ENCODE assay signal across 21 cellular contexts in the genomic region with DNA sequence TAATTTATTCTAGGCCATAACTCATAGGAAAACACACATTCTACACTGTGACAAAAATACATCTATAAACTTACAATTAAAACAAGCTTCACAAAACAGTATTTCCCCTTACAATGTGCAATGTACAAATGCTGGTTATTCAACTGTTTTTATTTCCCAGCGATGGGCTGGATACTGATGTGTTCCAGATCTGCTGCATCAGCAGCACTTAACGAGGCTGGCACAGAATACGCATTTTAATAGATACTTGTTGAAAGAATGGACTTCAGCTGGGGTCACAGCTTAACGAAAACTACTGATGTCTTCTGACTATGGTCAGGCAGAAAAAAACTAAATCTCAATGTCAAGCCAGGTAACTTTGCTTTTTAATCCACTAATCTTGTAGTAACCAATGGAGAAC.
DNase-seq lines count a peak whose midpoint lies in the region; ATAC-seq, FAIRE-seq and TF ChIP-seq lines count a peak whose summit lies in the region.
"Had no signal": no experiment of that assay in that cellular context is flagged by ENCODE, and none has a peak within 500 bp of the region (broad histone marks: within the 10 kb centered on the region; RNA-seq: fewer than 3 reads in every experiment).

No MANE protein-coding gene starts in this region.

- no peak for TF ChIP-seq CTCF in activated CD8-positive, alpha-beta T cell treated with anti-CD3 and anti-CD28 coated beads for 36 hours (IDR thresholded peaks at IDR 0.05)
- TF ChIP-seq CTCF in body of pancreas (IDR thresholded peaks at IDR 0.05) (no peak), natural killer cell (IDR thresholded peaks at IDR 0.05) (no peak), mucosa of descending colon (IDR thresholded peaks at IDR 0.05) (no peak)

- H3K36me3 ChIP-seq in body of pancreas (replicated peaks in 1 of 2; ENCODE audit: insufficient read depth in 1 of 2, low read depth in 2 of 2): peaks cover 0 to 28% of the 10 kb centered on the region in 2 donors
- no peaks in the 10 kb centered on the region for H3K36me3 ChIP-seq in mucosa of descending colon (ENCODE audit: low read depth)

- POLR2A ChIA-PET in activated CD8-positive, alpha-beta T cell treated with anti-CD3 and anti-CD28 coated beads, Interleukin-2, amount 10 ng/mL, durations not matched to agents 7 days and 5 days (lab: Charles Lee): no interaction called here
- POLR2A ChIA-PET in activated CD8-positive, alpha-beta T cell treated with anti-CD3 and anti-CD28 coated beads for 36 hours (lab: Charles Lee): interaction anchor here (0.6 kb wide), 1 partner anchor 1163 kb away, joined by 3 read pairs; no protein-coding TSS in a partner anchor

- H3K4me3 ChIP-seq in body of pancreas (no peak overlapping the region), mucosa of descending colon (no peak overlapping the region)
- H3K4me3 ChIP-seq: MG63 had no signal

- 91 to 92% methylated on average over 4 of the region's 4 CpGs for WGBS in body of pancreas, 2 donors

- H3K27me3 Mint-ChIP-seq in activated CD8-positive, alpha-beta T cell treated with anti-CD3 and anti-CD28 coated beads, Interleukin-2, amount 10 ng/mL, durations not matched to agents 7 days and 5 days (ENCODE audit: low read depth): no peaks in the 10 kb centered on the region
- no peaks in the 10 kb centered on the region for H3K27me3 Mint-ChIP-seq in activated CD8-positive, alpha-beta T cell treated with anti-CD3 and anti-CD28 coated beads for 36 hours
- H3K27me3 Mint-ChIP-seq in natural killer cell (ENCODE audit: low read depth in 2 of 2): no peaks in the 10 kb centered on the region
- H3K27me3 Mint-ChIP-seq: activated CD4-positive, alpha-beta T cell treated with anti-CD3 and anti-CD28 coated beads, Interleukin-2, amount 10 ng/mL, durations not matched to agents 7 days and 5 days; CD4-positive, CD25-positive, alpha-beta regulatory T cell; naive B cell had no signal

- H3K4me1 Mint-ChIP-seq in activated CD8-positive, alpha-beta T cell treated with anti-CD3 and anti-CD28 coated beads, Interleukin-2, amount 10 ng/mL, durations not matched to agents 7 days and 5 days (ENCODE audit: low read depth): peaks cover 20% of the 10 kb centered on the region
- no peaks in the 10 kb centered on the region for H3K4me1 Mint-ChIP-seq in activated CD8-positive, alpha-beta T cell treated with anti-CD3 and anti-CD28 coated beads for 36 hours (ENCODE audit: low read depth)
- peaks cover 14 to 20% of the 10 kb centered on the region in 2 donors for H3K4me1 Mint-ChIP-seq in natural killer cell
- H3K4me1 Mint-ChIP-seq: naive B cell had no signal

- peak overlapping the region; percentile 86 for H3K27ac Mint-ChIP-seq in activated CD8-positive, alpha-beta T cell treated with anti-CD3 and anti-CD28 coated beads, Interleukin-2, amount 10 ng/mL, durations not matched to agents 7 days and 5 days
- H3K27ac Mint-ChIP-seq in activated CD8-positive, alpha-beta T cell treated with anti-CD3 and anti-CD28 coated beads for 36 hours: no peak overlapping the region
- H3K27ac Mint-ChIP-seq in natural killer cell: peak overlapping the region; percentile 76 to 84
- H3K27ac Mint-ChIP-seq: naive B cell had no signal

- H3K27me3 ChIP-seq in body of pancreas: no peaks in the 10 kb centered on the region
- H3K27me3 ChIP-seq: MG63 had no signal

- CTCF ChIA-PET in activated CD8-positive, alpha-beta T cell treated with anti-CD3 and anti-CD28 coated beads, Interleukin-2, amount 10 ng/mL, durations not matched to agents 7 days and 5 days (lab: Charles Lee): interaction anchor here (0.6 to 2.3 kb wide), 9 partner anchors 16 to 203 kb away, joined by 3 to 8 read pairs (median 4); no protein-coding TSS in a partner anchor
- CTCF ChIA-PET in activated CD8-positive, alpha-beta T cell treated with anti-CD3 and anti-CD28 coated beads for 36 hours (lab: Charles Lee): interaction anchor here (1.1 to 1.6 kb wide), 5 partner anchors 10 to 203 kb away, joined by 3 to 4 read pairs (median 3); no protein-coding TSS in a partner anchor

- H3K9me3 ChIP-seq in body of pancreas: no peaks in the 10 kb centered on the region
- H3K9me3 ChIP-seq in mucosa of descending colon: no peaks in the 10 kb centered on the region
- H3K9me3 ChIP-seq: MG63 had no signal

- no peaks in the 10 kb centered on the region for H3K9me3 Mint-ChIP-seq in activated CD8-positive, alpha-beta T cell treated with anti-CD3 and anti-CD28 coated beads, Interleukin-2, amount 10 ng/mL, durations not matched to agents 7 days and 5 days (ENCODE audit: insufficient read depth)
- H3K9me3 Mint-ChIP-seq in activated CD8-positive, alpha-beta T cell treated with anti-CD3 and anti-CD28 coated beads for 36 hours: no peaks in the 10 kb centered on the region
- no peaks in the 10 kb centered on the region for H3K9me3 Mint-ChIP-seq in natural killer cell
- H3K9me3 Mint-ChIP-seq: activated CD4-positive, alpha-beta T cell treated with anti-CD3 and anti-CD28 coated beads, Interleukin-2, amount 10 ng/mL, durations not matched to agents 7 days and 5 days; CD4-positive, CD25-positive, alpha-beta regulatory T cell; endodermal cell; naive B cell had no signal

- no peak for DNase-seq in activated CD8-positive, alpha-beta T cell treated with anti-CD3 and anti-CD28 coated beads, Interleukin-2, amount 10 ng/mL, durations not matched to agents 7 days and 5 days
- DNase-seq in activated CD8-positive, alpha-beta T cell treated with anti-CD3 and anti-CD28 coated beads for 36 hours: no peak
- DNase-seq in body of pancreas (no peak), natural killer cell (no peak), superior temporal gyrus (ENCODE audit: extremely low spot score) (peak; percentile 24), mucosa of descending colon (no peak), GM12891 (ENCODE audit: insufficient read length, low spot score) (no peak)
- DNase-seq: activated CD4-positive, alpha-beta T cell treated with anti-CD3 and anti-CD28 coated beads, Interleukin-2, amount 10 ng/mL, durations not matched to agents 7 days and 5 days; activated gamma-delta T cell; CD4-positive, CD25-positive, alpha-beta regulatory T cell; cerebellar nuclear complex; endodermal cell; GF-D8; HCEC 1CT; MG63; naive B cell; NCI-H1694 treated with DMSO at 0.1 percent for 48 hours; NK-92 treated with Interleukin-12 subunit alpha and Interleukin-12 subunit beta, amount 100 ng/mL, for 24 hours; stimulated activated CD4-positive, alpha-beta T cell treated with anti-CD3 and anti-CD28 coated beads, Interleukin-12 subunit alpha, Interleukin-12 subunit beta, amount 100 ng/mL, for 4 hours had no signal

- no peak for ATAC-seq in activated CD8-positive, alpha-beta T cell treated with anti-CD3 and anti-CD28 coated beads, Interleukin-2, amount 10 ng/mL, durations not matched to agents 7 days and 5 days
- ATAC-seq in activated CD8-positive, alpha-beta T cell treated with anti-CD3 and anti-CD28 coated beads for 36 hours: no peak
- ATAC-seq in body of pancreas: no peak
- ATAC-seq in natural killer cell: no peak
- no peak for ATAC-seq in HG03159 (IDR thresholded peaks at IDR 0.05; ENCODE audit: unreplicated experiment)
- no peak for ATAC-seq in mucosa of descending colon

- H3K4me3 Mint-ChIP-seq in activated CD8-positive, alpha-beta T cell treated with anti-CD3 and anti-CD28 coated beads, Interleukin-2, amount 10 ng/mL, durations not matched to agents 7 days and 5 days: no peak overlapping the region
- no peak overlapping the region for H3K4me3 Mint-ChIP-seq in activated CD8-positive, alpha-beta T cell treated with anti-CD3 and anti-CD28 coated beads for 36 hours
- no peak overlapping the region for H3K4me3 Mint-ChIP-seq in natural killer cell
- H3K4me3 Mint-ChIP-seq: activated CD4-positive, alpha-beta T cell treated with anti-CD3 and anti-CD28 coated beads, Interleukin-2, amount 10 ng/mL, durations not matched to agents 7 days and 5 days; CD4-positive, CD25-positive, alpha-beta regulatory T cell; endodermal cell; naive B cell had no signal

- no peak for TF ChIP-seq POLR2A in body of pancreas (IDR thresholded peaks at IDR 0.05)
- TF ChIP-seq POLR2A in GM12891 (IDR thresholded peaks at IDR 0.05; ENCODE audit: low read depth, low read length): no peak

- intact Hi-C loops in activated CD8-positive, alpha-beta T cell treated with anti-CD3 and anti-CD28 coated beads for 36 hours (cut with micrococcal nuclease): no loop called here
- intact Hi-C loops in body of pancreas (cut with DNase I): no loop called here
- intact Hi-C loops in natural killer cell (cut with micrococcal nuclease): no loop called here
- intact Hi-C loops in mucosa of descending colon (cut with DNase I, micrococcal nuclease): no loop called here

- H3K36me3 Mint-ChIP-seq in activated CD8-positive, alpha-beta T cell treated with anti-CD3 and anti-CD28 coated beads, Interleukin-2, amount 10 ng/mL, durations not matched to agents 7 days and 5 days (ENCODE audit: low read depth): peaks cover 43% of the 10 kb centered on the region
- peaks cover 57% of the 10 kb centered on the region for H3K36me3 Mint-ChIP-seq in activated CD8-positive, alpha-beta T cell treated with anti-CD3 and anti-CD28 coated beads for 36 hours (ENCODE audit: low read depth)
- H3K36me3 Mint-ChIP-seq in natural killer cell: peaks cover 20% of the 10 kb centered on the region

- FAIRE-seq in GM12891 (lab: Jason Lieb, UNC): no peak

- H3K27ac ChIP-seq in body of pancreas: peak overlapping the region; percentile 48 to 62 (median 59)
- H3K27ac ChIP-seq: RWPE1 had no signal

- peaks cover 13% of the 10 kb centered on the region for H3K4me1 ChIP-seq in body of pancreas
- H3K4me1 ChIP-seq in mucosa of descending colon (ENCODE audit: low read depth): peaks cover 15% of the 10 kb centered on the region

TF ChIP-seq in GM12891, 5 proteins besides CTCF, POLR2A, EP300 and RAD21:
- TF ChIP-seq TAF1 (IDR thresholded peaks at IDR 0.05; ENCODE audit: low read depth, low read length): no peak
- TF ChIP-seq PAX5 (IDR thresholded peaks at IDR 0.05; ENCODE audit: insufficient read depth, low read length, severe bottlenecking): no peak
- TF ChIP-seq SPI1 (IDR thresholded peaks at IDR 0.05; ENCODE audit: low read depth, low read length): no peak
- no peak for TF ChIP-seq POU2F2 (IDR thresholded peaks at IDR 0.05; ENCODE audit: low read depth, low read length)
- no peak for TF ChIP-seq POLR2AphosphoS5 (IDR thresholded peaks at IDR 0.05; ENCODE audit: low read depth, low read length)
TF ChIP-seq in GM12891: peak in this region for 0.
